In the genomic region with DNA sequence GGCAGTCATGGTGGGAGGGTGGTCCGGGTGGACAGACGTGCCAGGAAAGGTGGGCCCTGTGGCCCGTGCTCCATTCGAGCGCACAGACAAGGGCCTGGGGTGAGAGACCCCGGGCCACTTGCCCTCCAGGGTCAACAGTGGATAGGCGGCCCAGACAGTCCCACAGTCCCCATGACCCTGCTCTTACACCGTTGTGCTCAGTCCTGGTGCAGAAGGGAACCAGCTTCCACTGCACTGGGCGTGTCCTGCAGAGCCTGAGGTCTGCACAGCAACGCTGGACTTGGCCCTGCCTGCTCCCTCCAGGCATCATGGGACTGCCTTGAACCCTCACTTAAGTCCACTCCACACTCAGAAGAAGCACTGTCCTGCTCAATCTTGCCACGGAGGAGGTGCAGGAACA, we compare ENCODE assay signal across 16 cellular contexts. TPM values are rescaled to one million over a fixed set of nuclear protein-coding genes. Genes with fewer than 3 reads are reported as not detected.
"Had no signal": no experiment of that assay in that cellular context is flagged by ENCODE, and none has a peak within 500 bp of the region (broad histone marks: within the 10 kb centered on the region; RNA-seq: fewer than 3 reads in every experiment).

No MANE protein-coding gene starts in this region.

- H3K4me1 ChIP-seq: adrenal gland had no signal

- H3K9me3 ChIP-seq: adrenal gland, thyroid gland had no signal

- H3K27me3 ChIP-seq: adrenal gland, thyroid gland had no signal

- FAIRE-seq: frontal cortex, small intestine had no signal

- H3K36me3 ChIP-seq: adrenal gland, thyroid gland had no signal

- DNase-seq: activated CD4-positive, alpha-beta memory T cell treated with anti-CD3 and anti-CD28 coated beads, Interleukin-2, amount 10 ng/mL, durations not matched to agents 7 days and 5 days; activated CD4-positive, alpha-beta T cell treated with anti-CD3 and anti-CD28 coated beads for 4 hours; activated effector memory CD4-positive, alpha-beta T cell treated with Interleukin-2 at 50 U/mL for 16 hours; activated T-cell treated with anti-CD3 and anti-CD28 coated beads, Interleukin-2, amount 50 U/mL, for 4 hours; adrenal gland; effector CD8-positive, alpha-beta T cell; left cardiac atrium; nucleus accumbens; right cardiac atrium; small intestine; stimulated activated CD4-positive, alpha-beta T cell treated with anti-CD3 and anti-CD28 coated beads, Interleukin-4, amount 100 ng/mL, for 4 hours; stimulated activated CD8-positive, alpha-beta memory T cell treated with anti-CD3 and anti-CD28 coated beads, Interleukin-4, amount 100 ng/mL, for 48 hours; T-helper 2 cell; thyroid gland had no signal

- H3K4me3 ChIP-seq: adrenal gland, coronary artery, thyroid gland had no signal

- H3K27ac ChIP-seq: adrenal gland, coronary artery, thyroid gland had no signal

RNA-seq across cellular contexts. Expression of gene PXDN, which starts 52.0 kb away (rescaled TPM):
- total RNA-seq: activated CD4-positive, alpha-beta memory T cell treated with anti-CD3 and anti-CD28 coated beads, Interleukin-2, amount 10 ng/mL, durations not matched to agents 7 days and 5 days had no signal
